In genomic region chr9:77887660-77888059, GRCh38 we compare ENCODE assay signal across 31 cellular contexts.
"Had no signal": no experiment of that assay in that cellular context is flagged by ENCODE, and none has a peak within 500 bp of the region (broad histone marks: within the 10 kb centered on the region; RNA-seq: fewer than 3 reads in every experiment).

No MANE protein-coding gene starts in this region.

- H3K9me3 ChIP-seq: left lung, lower lobe of right lung, mucosa of descending colon, pancreas, prostate gland, sigmoid colon, tibial nerve, uterus had no signal

- ATAC-seq: left colon; left lung; lower lobe of right lung; mucosa of descending colon; naive thymus-derived CD4-positive, alpha-beta T cell; natural killer cell treated with Interleukin-12 subunit alpha and Interleukin-12 subunit beta and Interleukin-15 and Interleukin-18, amount 100 ng/mL, for 72 hours; pancreas; right cardiac atrium; stimulated activated memory B cell treated with anti-CD40 and anti-IgM and Interleukin-4, amounts not matched to agents 10 μg/mL and 1 μg/mL and 100 μg/mL, for 72 hours; stimulated activated naive CD8-positive, alpha-beta T cell treated with anti-CD3 and anti-CD28 coated beads, Interleukin-15, amount 100 ng/mL, for 72 hours had no signal

- H3K27me3 ChIP-seq: left lung, pancreas, sigmoid colon, tibial nerve, uterus had no signal

- H3K4me3 ChIP-seq: left lung, lower lobe of right lung, mucosa of descending colon, pancreas, prostate gland, sigmoid colon, smooth muscle cell, tibial nerve, uterus had no signal

- FAIRE-seq: islet of Langerhans, kidney, pancreas had no signal

- H3K27ac ChIP-seq: left lung, lower lobe of right lung, pancreas, prostate gland, sigmoid colon, tibial nerve, uterus had no signal

- DNase-seq: hypothalamus; immature natural killer cell; kidney; left colon; left lung; lower lobe of right lung; mammary epithelial cell; mesenchymal stem cell; midbrain; mucosa of descending colon; naive thymus-derived CD4-positive, alpha-beta T cell; nucleus accumbens; pancreas; posterior cingulate gyrus; retina; right cardiac atrium; sigmoid colon; stimulated activated CD4-positive, alpha-beta T cell treated with anti-CD3 and anti-CD28 coated beads, Interleukin-1b, Interleukin-23, amount 100 ng/mL, for 48 hours; stimulated activated CD4-positive, alpha-beta T cell treated with anti-CD3 and anti-CD28 coated beads, Interleukin-2, amount 100 ng/mL, for 48 hours; stimulated activated CD4-positive, alpha-beta T cell treated with anti-CD3 and anti-CD28 coated beads, Interleukin-4, amount 100 ng/mL, for 4 hours; stimulated activated CD8-positive, alpha-beta memory T cell treated with anti-CD3 and anti-CD28 coated beads, Interleukin-4, amount 100 ng/mL, for 48 hours; stimulated activated naive CD4-positive, alpha-beta T cell treated with Interleukin-2 at 50 U/mL for 16 hours; stimulated activated naive CD8-positive, alpha-beta T cell treated with anti-CD3 and anti-CD28 coated beads, Interleukin-15, amount 100 ng/mL, for 72 hours; substantia nigra; uterus had no signal

- H3K4me1 ChIP-seq: prostate gland, uterus had no signal

- H3K4me2 ChIP-seq: smooth muscle cell had no signal

- H3K36me3 ChIP-seq: lower lobe of right lung, pancreas, prostate gland, sigmoid colon, tibial nerve, uterus had no signal
